9 cellular contexts compared by ENCODE assay signal in genomic region chr9:79812099-79812498, GRCh38.
A peak's percentile ranks its signal among the peaks of the same experiment; 100 is the strongest.
DNase-seq lines count a peak whose midpoint lies in the region; ATAC-seq and TF ChIP-seq lines count a peak whose summit lies in the region.
"Had no signal": no experiment of that assay in that cellular context is flagged by ENCODE, and none has a peak within 500 bp of the region (broad histone marks: within the 10 kb centered on the region; RNA-seq: fewer than 3 reads in every experiment).

No MANE protein-coding gene starts in this region.

- peak overlapping the region; percentile 40 for H3K4me3 ChIP-seq in Jurkat, Clone E6-1 (ENCODE audit: low read length)
- no peak overlapping the region for H3K4me3 ChIP-seq in fibroblast of the aortic adventitia (ENCODE audit: low read depth, low read length)
- H3K4me3 ChIP-seq in upper lobe of left lung, result no peak overlapping the region

- H3K9me3 ChIP-seq in upper lobe of left lung, result no peaks in the 10 kb centered on the region

- WGBS in upper lobe of left lung, 2 donors, result 62 to 70% methylated on average over 3 of the region's 3 CpGs

- no peaks in the 10 kb centered on the region for H3K27me3 ChIP-seq in upper lobe of left lung

- peak; percentile 38 for DNase-seq in GM03348 (ENCODE audit: low spot score)
- DNase-seq in Jurkat, Clone E6-1 (ENCODE audit: low read depth, low spot score), result no peak
- peak; percentile 3 for DNase-seq in fibroblast of the aortic adventitia (ENCODE audit: low read depth)
- DNase-seq in T-helper 9 cell, result no peak
- DNase-seq in AG08396 (ENCODE audit: low spot score), result no peak
- no peak for DNase-seq in upper lobe of left lung
- DNase-seq in NCI-H2029 (lab: John Stamatoyannopoulos, UW), result no peak

- no peak overlapping the region for H3K27ac ChIP-seq in upper lobe of left lung

- ATAC-seq in GM21526 (IDR thresholded peaks at IDR 0.05; ENCODE audit: low FRiP score, unreplicated experiment) (peak; percentile 12), upper lobe of left lung (ENCODE audit: low FRiP score in 2 of 2) (no peak)
- ATAC-seq: Panc1 had no signal

- no peak for TF ChIP-seq EP300 in upper lobe of left lung (IDR thresholded peaks at IDR 0.05)

- H3K4me1 ChIP-seq in upper lobe of left lung, result peaks cover 0 to 5% (median 0%) of the 10 kb centered on the region in 4 donors

- no peak for TF ChIP-seq POLR2A in upper lobe of left lung (IDR thresholded peaks at IDR 0.05)

- no peak for TF ChIP-seq CTCF in fibroblast of the aortic adventitia (IDR thresholded peaks at IDR 0.05; ENCODE audit: insufficient read depth, low read length)
- TF ChIP-seq CTCF in upper lobe of left lung (IDR thresholded peaks at IDR 0.05), result no peak

- no peaks in the 10 kb centered on the region for H3K36me3 ChIP-seq in upper lobe of left lung

Comparison
In these comparisons a context has a peak if more than half of its experiments do, and no peak if none do; other contexts are left out.
1. DNase-seq: peak in GM03348 (single experiment) and fibroblast of the aortic adventitia (single experiment); none in Jurkat, Clone E6-1 (single experiment), T-helper 9 cell (single experiment), AG08396 (single experiment), upper lobe of left lung (0 of 2) and NCI-H2029 (single experiment).